ENCODE assay signal across 1 cellular context in genomic region chr15:40892449-40893012, GRCh38.
TF ChIP-seq lines count a peak whose summit lies in the region.

No MANE protein-coding gene starts in this region.

TF ChIP-seq in K562, 482 proteins besides CTCF, POLR2A, EP300 and RAD21:
- TF ChIP-seq ZNF280A (IDR thresholded peaks at IDR 0.05; ENCODE audit: low read depth, partially characterized antibody) (no peak), RREB1 (CRISPR knock-in tag; IDR thresholded peaks at IDR 0.05) (no peak), STAT5A (IDR thresholded peaks at IDR 0.05; ENCODE audit: borderline replicate concordance, low read length) (no peak), ZNF449 (CRISPR knock-in tag; IDR thresholded peaks at IDR 0.05) (no peak), SIX5 (IDR thresholded peaks at IDR 0.05; ENCODE audit: borderline replicate concordance in 1 of 2, insufficient read depth in 1 of 2, low read depth in 1 of 2, low read length in 2 of 2) (no peak), KAT7 (CRISPR knock-in tag; IDR thresholded peaks at IDR 0.05; ENCODE audit: borderline replicate concordance) (no peak), RUNX1 (IDR thresholded peaks at IDR 0.05; ENCODE audit: low read depth) (no peak), ZNF143 (CRISPR knock-in tag; IDR thresholded peaks at IDR 0.05) (no peak), CBX1 (IDR thresholded peaks at IDR 0.05; ENCODE audit: low read depth) (no peak), BCL6 (CRISPR knock-in tag; IDR thresholded peaks at IDR 0.05) (no peak)
TF ChIP-seq in K562: peak in this region for 0.
